In the genomic region with DNA sequence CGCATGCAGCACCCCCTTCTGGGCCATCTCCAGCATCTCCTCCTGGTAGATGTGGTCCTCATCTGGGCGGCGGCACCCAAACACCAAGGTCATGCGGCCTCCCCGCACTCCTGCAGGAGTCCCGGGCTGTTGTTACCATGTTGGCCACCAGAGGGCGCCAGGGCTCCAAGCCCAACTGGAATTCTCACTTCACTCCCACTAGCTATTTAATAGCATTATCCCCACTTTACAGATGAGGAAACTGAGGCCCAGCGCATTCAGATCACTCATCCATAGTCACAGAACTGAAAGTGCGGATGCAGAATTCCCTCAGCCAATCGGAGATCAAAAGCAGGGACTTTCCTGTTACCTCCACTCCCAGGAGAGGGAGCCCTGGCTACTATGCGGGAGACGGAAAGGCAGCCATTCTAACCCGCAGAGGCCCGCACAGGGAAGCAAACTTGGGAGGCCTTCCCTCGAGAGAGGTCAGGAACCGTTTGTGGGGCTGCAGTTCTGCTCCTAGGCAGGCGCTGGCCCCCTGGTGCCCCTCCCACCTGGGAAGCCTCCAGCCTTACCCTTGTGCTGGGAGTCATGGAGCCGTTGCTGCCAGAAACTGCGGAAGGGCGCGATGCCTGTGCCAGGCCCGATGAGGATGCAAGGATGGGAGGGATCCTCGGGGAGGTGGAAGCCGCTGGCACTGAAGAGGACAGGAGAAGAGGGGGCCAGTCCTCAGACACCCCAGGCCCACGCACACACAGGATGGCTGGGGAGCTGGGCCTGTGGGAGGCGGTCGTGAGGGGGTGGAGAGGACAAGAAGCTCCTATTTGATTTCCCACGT, we compare ENCODE assay signal across 8 cellular contexts. TPM values are rescaled to one million over a fixed set of nuclear protein-coding genes. Genes with fewer than 3 reads are reported as not detected.
DNase-seq lines count a peak whose midpoint lies in the region; ATAC-seq and TF ChIP-seq lines count a peak whose summit lies in the region.

No MANE protein-coding gene starts in this region.

- H3K4me1 Mint-ChIP-seq in chondrocyte (ENCODE audit: low read depth) = no peaks in the 10 kb centered on the region

- TF ChIP-seq CTCF in chondrocyte (IDR thresholded peaks at IDR 0.05) = peak; percentile 94
- peak; percentile 92 for TF ChIP-seq CTCF in lower lobe of right lung (IDR thresholded peaks at IDR 0.05)

- H3K9me3 ChIP-seq in lower lobe of right lung = no peaks in the 10 kb centered on the region

- DNase-seq in NCI-H2029 treated with DMSO at 0.1 percent for 48 hours (lab: John Stamatoyannopoulos, UW) = peak; percentile 2
- DNase-seq in NCI-H2029 (lab: John Stamatoyannopoulos, UW) = no peak
- DNase-seq in NCI-H1092 (lab: John Stamatoyannopoulos, UW) = peak; percentile 21
- peak; percentile 57 to 71 for DNase-seq in activated CD4-positive, alpha-beta T cell treated with anti-CD3 and anti-CD28 coated beads for 4 hours
- no peak for DNase-seq in chondrocyte (ENCODE audit: low spot score)
- peak; percentile 80 for DNase-seq in lower lobe of right lung
- peak; percentile 31 for DNase-seq in stimulated activated CD8-positive, alpha-beta memory T cell treated with anti-CD3 and anti-CD28 coated beads, Interleukin-12 subunit alpha, Interleukin-12 subunit beta, amount 100 ng/mL, for 24 hours (ENCODE audit: extremely low read depth)

- H3K27ac Mint-ChIP-seq in chondrocyte (ENCODE audit: unreplicated experiment) = no peak overlapping the region

- H3K36me3 Mint-ChIP-seq in chondrocyte (ENCODE audit: low read depth) = no peaks in the 10 kb centered on the region

- no peaks in the 10 kb centered on the region for H3K4me1 ChIP-seq in lower lobe of right lung

- H3K27me3 ChIP-seq in lower lobe of right lung (ENCODE audit: low read depth) = no peaks in the 10 kb centered on the region

- no peak overlapping the region for H3K4me3 ChIP-seq in lower lobe of right lung

- ATAC-seq in lower lobe of right lung (peak; percentile 70 to 71), GM21447 (IDR thresholded peaks at IDR 0.05; ENCODE audit: unreplicated experiment) (no peak)

- intact Hi-C loops in lower lobe of right lung (cut with DNase I) = no loop called here

- H3K9me3 Mint-ChIP-seq in chondrocyte (ENCODE audit: low read depth) = no peaks in the 10 kb centered on the region

- H3K36me3 ChIP-seq in lower lobe of right lung = no peaks in the 10 kb centered on the region

- no peak overlapping the region for H3K27ac ChIP-seq in lower lobe of right lung

- H3K4me3 Mint-ChIP-seq in chondrocyte (ENCODE audit: unreplicated experiment) = no peak overlapping the region

- peaks cover 28% of the 10 kb centered on the region for H3K27me3 Mint-ChIP-seq in chondrocyte (ENCODE audit: low read depth)

RNA-seq across cellular contexts. Expression of gene NOS2, which starts 40.1 kb away (rescaled TPM):
- not detected in 3 replicates for total RNA-seq in chondrocyte
- 0.38 TPM for total RNA-seq in lower lobe of right lung

Comparison
In these comparisons a context has a peak if more than half of its experiments do, and no peak if none do; other contexts are left out.
1. DNase-seq: peak in NCI-H2029 treated with DMSO at 0.1 percent for 48 hours (single experiment), NCI-H1092 (single experiment), activated CD4-positive, alpha-beta T cell treated with anti-CD3 and anti-CD28 coated beads for 4 hours (2 of 2), lower lobe of right lung (single experiment) and stimulated activated CD8-positive, alpha-beta memory T cell treated with anti-CD3 and anti-CD28 coated beads, Interleukin-12 subunit alpha, Interleukin-12 subunit beta, amount 100 ng/mL, for 24 hours (single experiment); none in NCI-H2029 (single experiment) and chondrocyte (single experiment).